Comparison of ENCODE assay signal across 9 cellular contexts in genomic region chr2:20868377-20868776, GRCh38. TPM values are rescaled to one million over a fixed set of nuclear protein-coding genes. Genes with fewer than 3 reads are reported as not detected.
A peak's percentile ranks its signal among the peaks of the same experiment; 100 is the strongest.
DNase-seq lines count a peak whose midpoint lies in the region; ATAC-seq and TF ChIP-seq lines count a peak whose summit lies in the region.
"Had no signal": no experiment of that assay in that cellular context is flagged by ENCODE, and none has a peak within 500 bp of the region (broad histone marks: within the 10 kb centered on the region; RNA-seq: fewer than 3 reads in every experiment).

No MANE protein-coding gene starts in this region.

- H3K36me3 Mint-ChIP-seq in endodermal cell (ENCODE audit: low read depth) = no peaks in the 10 kb centered on the region

- intact Hi-C loops in left colon (cut with DNase I, micrococcal nuclease) = no loop called here

- TF ChIP-seq CTCF in GM10248 (IDR thresholded peaks at IDR 0.05; ENCODE audit: control extremely low read depth, extremely low read depth, low read depth, missing control alignments) (no peak), endodermal cell (conservative IDR thresholded peaks at IDR 0.05) (peak; percentile 25)

- POLR2A ChIA-PET in GM10248 (lab: Yijun Ruan, JAX) = no interaction called here

- H3K27me3 Mint-ChIP-seq in endodermal cell (ENCODE audit: insufficient read depth) = peaks cover 22% of the 10 kb centered on the region

- H3K27ac ChIP-seq in endodermal cell (ENCODE audit: low read depth, low read length) = no peak overlapping the region

- CTCF ChIA-PET in GM10248 (lab: Yijun Ruan, JAX) = interaction anchor here (1.0 to 1.1 kb wide), 2 partner anchors 11 to 207 kb away, joined by 3 to 4 read pairs; no protein-coding TSS in a partner anchor

- H3K4me3 ChIP-seq in endodermal cell (ENCODE audit: low read length) = no peak overlapping the region

- H3K4me1 Mint-ChIP-seq in endodermal cell = no peaks in the 10 kb centered on the region

- no peaks in the 10 kb centered on the region for H3K9me3 ChIP-seq in endodermal cell (ENCODE audit: control insufficient read depth, low read length)

- ATAC-seq in GM21723 (IDR thresholded peaks at IDR 0.05; ENCODE audit: unreplicated experiment) = peak; percentile 100
- no peak for ATAC-seq in left colon
- ATAC-seq: Panc1 had no signal

- no peak overlapping the region for H3K9ac ChIP-seq in endodermal cell (ENCODE audit: extremely low read depth, low read length, poor library complexity, severe bottlenecking)

- peaks cover 2% of the 10 kb centered on the region for H3K9me3 Mint-ChIP-seq in endodermal cell

- peaks cover 59% of the 10 kb centered on the region for H3K27me3 ChIP-seq in endodermal cell (ENCODE audit: control insufficient read depth, insufficient read depth, low read length, poor library complexity, severe bottlenecking)

- H3K4me1 ChIP-seq in endodermal cell (ENCODE audit: control insufficient read depth, insufficient read depth, low read length) = no peaks in the 10 kb centered on the region

- 39 to 42% methylated on average over 2 of the region's 2 CpGs for WGBS in endodermal cell (ENCODE audit: insufficient coverage in 1 of 2, insufficient read length in 1 of 2), 2 experiments

- H3K4me3 Mint-ChIP-seq in endodermal cell = no peak overlapping the region

- DNase-seq in GM10248 (ENCODE audit: extremely low spot score) = peak; percentile 60
- peak; percentile 44 for DNase-seq in SW480 (ENCODE audit: low spot score)
- no peak for DNase-seq in endodermal cell
- no peak for DNase-seq in left colon
- no peak for DNase-seq in NCI-H69 (lab: John Stamatoyannopoulos, UW)
- DNase-seq in DMS53 treated with DMSO at 0.1 percent for 48 hours (lab: John Stamatoyannopoulos, UW; ENCODE audit: unreplicated experiment) = no peak
- no peak for DNase-seq in NCI-H187 (lab: John Stamatoyannopoulos, UW)

- H3K27ac Mint-ChIP-seq in endodermal cell = no peak overlapping the region

- no peaks in the 10 kb centered on the region for H3K36me3 ChIP-seq in endodermal cell (ENCODE audit: control insufficient read depth, insufficient read depth, low read length)

RNA-seq across cellular contexts. Expression of gene LDAH, which starts 45.5 kb away (rescaled TPM):
- total RNA-seq in endodermal cell = 10 to 100 TPM; 28.7 to 42.2 TPM
- 43.3 TPM for polyA plus RNA-seq in endodermal cell (2013, experiment 1 of 2)
- polyA plus RNA-seq in endodermal cell (2013, experiment 2 of 2) = 33.5 TPM
- 10 to 100 TPM; 19.5 to 21.5 TPM for total RNA-seq in left colon

Comparison
In these comparisons a context has a peak if more than half of its experiments do, and no peak if none do; other contexts are left out.
1. DNase-seq: peak in GM10248 (single experiment) and SW480 (single experiment); none in endodermal cell (single experiment), left colon (0 of 2), NCI-H69 (single experiment), DMS53 treated with DMSO at 0.1 percent for 48 hours (single experiment) and NCI-H187 (0 of 2).